ENCODE assay signal across 25 cellular contexts in genomic region chr18:36334798-36335197, GRCh38. TPM values are rescaled to one million over a fixed set of nuclear protein-coding genes. Genes with fewer than 3 reads are reported as not detected.
"Had no signal": no experiment of that assay in that cellular context is flagged by ENCODE, and none has a peak within 500 bp of the region (broad histone marks: within the 10 kb centered on the region; RNA-seq: fewer than 3 reads in every experiment).

No MANE protein-coding gene starts in this region.

- H3K27ac Mint-ChIP-seq: activated CD8-positive, alpha-beta T cell treated with anti-CD3 and anti-CD28 coated beads, Interleukin-2, amount 10 ng/mL, durations not matched to agents 7 days and 5 days; activated naive CD4-positive, alpha-beta T cell treated with anti-CD3 and anti-CD28 coated beads, Interleukin-2, amount 50 U/mL, for 24 hours; T-helper 1 cell treated with Interleukin-12 subunit alpha and Interleukin-12 subunit beta and Interleukin-4 antibody, amounts not matched to agents 30 μg/mL and 1 μg/mL, for 36 hours; WTC11 had no signal

- H3K4me1 ChIP-seq: breast epithelium had no signal

- H3K9me3 ChIP-seq: breast epithelium, Peyer's patch had no signal

- H3K4me3 ChIP-seq: breast epithelium, Peyer's patch had no signal

- H3K9me3 Mint-ChIP-seq: activated naive CD4-positive, alpha-beta T cell treated with anti-CD3 and anti-CD28 coated beads, Interleukin-2, amount 50 U/mL, for 24 hours; central memory CD8-positive, alpha-beta T cell; T-helper 1 cell treated with Interleukin-12 subunit alpha and Interleukin-12 subunit beta and Interleukin-4 antibody, amounts not matched to agents 30 μg/mL and 1 μg/mL, for 36 hours; WTC11 had no signal

- DNase-seq: activated CD4-positive, alpha-beta T cell treated with anti-CD3 and anti-CD28 coated beads for 48 hours; activated CD4-positive, alpha-beta T cell treated with anti-CD3 and anti-CD28 coated beads, Interleukin-2, amount 50 U/mL, for 4 hours; activated CD4-positive, CD25-positive, alpha-beta regulatory T cell treated with anti-CD3 and anti-CD28 coated beads, Interleukin-2, amount 50 U/mL, for 72 hours; activated CD8-positive, alpha-beta memory T cell treated with anti-CD3 and anti-CD28 coated beads, Interleukin-2, amount 50 U/mL, for 48 hours; activated CD8-positive, alpha-beta T cell treated with anti-CD3 and anti-CD28 coated beads, Interleukin-2, amount 10 ng/mL, durations not matched to agents 7 days and 5 days; activated effector memory CD4-positive, alpha-beta T cell treated with Interleukin-2 at 50 U/mL for 16 hours; activated naive CD4-positive, alpha-beta T cell; activated T-cell treated with anti-CD3 and anti-CD28 coated beads, Interleukin-2, amount 50 U/mL, for 1 hour; aorta; Karpas-422; MM.1S; NCI-H1105; NCI-H1436; NCI-H1694 treated with DMSO at 0.1 percent for 48 hours; NCI-H2081; NCI-H510A treated with DMSO at 0.1 percent for 48 hours; NCI-H748 treated with DMSO at 0.1 percent for 48 hours; Peyer's patch; SHP77 treated with DMSO at 0.1 percent for 48 hours had no signal

- ATAC-seq: activated CD8-positive, alpha-beta T cell treated with anti-CD3 and anti-CD28 coated beads, Interleukin-2, amount 10 ng/mL, durations not matched to agents 7 days and 5 days; WTC11 had no signal

- H3K27ac ChIP-seq: breast epithelium, Peyer's patch, RWPE1 had no signal

- H3K4me1 Mint-ChIP-seq: activated naive CD4-positive, alpha-beta T cell treated with anti-CD3 and anti-CD28 coated beads, Interleukin-2, amount 50 U/mL, for 24 hours; central memory CD8-positive, alpha-beta T cell had no signal

- H3K27me3 ChIP-seq: breast epithelium, Peyer's patch had no signal

- H3K36me3 ChIP-seq: breast epithelium, Peyer's patch had no signal

- H3K36me3 Mint-ChIP-seq: activated naive CD4-positive, alpha-beta T cell treated with anti-CD3 and anti-CD28 coated beads, Interleukin-2, amount 50 U/mL, for 24 hours; WTC11 had no signal

- H3K4me3 Mint-ChIP-seq: activated CD8-positive, alpha-beta T cell treated with anti-CD3 and anti-CD28 coated beads, Interleukin-2, amount 10 ng/mL, durations not matched to agents 7 days and 5 days; activated naive CD4-positive, alpha-beta T cell treated with anti-CD3 and anti-CD28 coated beads, Interleukin-2, amount 50 U/mL, for 24 hours; central memory CD8-positive, alpha-beta T cell; T-helper 1 cell treated with Interleukin-12 subunit alpha and Interleukin-12 subunit beta and Interleukin-4 antibody, amounts not matched to agents 30 μg/mL and 1 μg/mL, for 36 hours; WTC11 had no signal

RNA-seq across cellular contexts. Expression of gene FHOD3, which starts 37.3 kb away (rescaled TPM):
- total RNA-seq: activated CD8-positive, alpha-beta T cell treated with anti-CD3 and anti-CD28 coated beads, Interleukin-2, amount 10 ng/mL, durations not matched to agents 7 days and 5 days had no signal
